1 cellular context compared by ENCODE assay signal in genomic region chr3:72065872-72066641, GRCh38.
TF ChIP-seq lines count a peak whose summit lies in the region.

No MANE protein-coding gene starts in this region.

TF ChIP-seq in HEK293, 187 proteins besides CTCF, POLR2A, EP300 and RAD21 (continued from another document):
- TF ChIP-seq REST (tag by site-specific recombination; IDR thresholded peaks at IDR 0.05): no peak
- no peak for TF ChIP-seq RBAK (tag by site-specific recombination; IDR thresholded peaks at IDR 0.05)
- no peak for TF ChIP-seq ZBTB21 (tag by site-specific recombination; IDR thresholded peaks at IDR 0.05)
- no peak for TF ChIP-seq OSR2 (tag by site-specific recombination; IDR thresholded peaks at IDR 0.05)
- TF ChIP-seq ZNF776 (tag by site-specific recombination; IDR thresholded peaks at IDR 0.05; ENCODE audit: borderline replicate concordance): no peak
- TF ChIP-seq ZNF423 (tag by site-specific recombination; IDR thresholded peaks at IDR 0.05): no peak
- TF ChIP-seq KLF7 (tag by site-specific recombination; IDR thresholded peaks at IDR 0.05; ENCODE audit: borderline replicate concordance): no peak
- peak; percentile 63 for TF ChIP-seq SETDB1 (IDR thresholded peaks at IDR 0.05; ENCODE audit: insufficient read length, low read length)
- no peak for TF ChIP-seq ZNF645 (tag by site-specific recombination; IDR thresholded peaks at IDR 0.05)
